8 cellular contexts compared by ENCODE assay signal in genomic region chr1:41381691-41382530, GRCh38. TPM values are rescaled to one million over a fixed set of nuclear protein-coding genes. Genes with fewer than 3 reads are reported as not detected.
DNase-seq lines count a peak whose midpoint lies in the region; ATAC-seq and TF ChIP-seq lines count a peak whose summit lies in the region.

No MANE protein-coding gene starts in this region.

- no peaks in the 10 kb centered on the region for H3K9me3 ChIP-seq in lower lobe of right lung
- no peaks in the 10 kb centered on the region for H3K9me3 ChIP-seq in transverse colon

- 2% methylated on average over 56 of the region's 120 CpGs; no CpG with 5 or more reads in 1 of the 2 donors for WGBS in transverse colon (ENCODE audit: low coverage in 1 of 2), 2 donors

- H3K4me3 ChIP-seq in lower lobe of right lung (peak overlapping the region; percentile 61), transverse colon (peak overlapping the region; percentile 48 to 63 (median 54))

- intact Hi-C loops in lower lobe of right lung (cut with DNase I) (no loop called here), transverse colon (cut with DNase I; ENCODE audit: low total_unique reads) (no loop called here)

- H3K36me3 ChIP-seq in lower lobe of right lung (no peaks in the 10 kb centered on the region), transverse colon (no peaks in the 10 kb centered on the region)

- H3K27me3 ChIP-seq in lower lobe of right lung (ENCODE audit: low read depth): peaks cover 30% of the 10 kb centered on the region
- peaks cover 37% of the 10 kb centered on the region for H3K27me3 ChIP-seq in transverse colon

- TF ChIP-seq POLR2A in transverse colon (IDR thresholded peaks at IDR 0.05): no peak

- H3K27ac ChIP-seq in lower lobe of right lung (peak overlapping the region; percentile 89), transverse colon (peak overlapping the region; percentile 84 to 95 (median 88))

- TF ChIP-seq CTCF in GM13977 (IDR thresholded peaks at IDR 0.05; ENCODE audit: extremely low read depth, insufficient read depth, missing control alignments): no peak
- no peak for TF ChIP-seq CTCF in lower lobe of right lung (IDR thresholded peaks at IDR 0.05)
- no peak for TF ChIP-seq CTCF in transverse colon (IDR thresholded peaks at IDR 0.05)

- in situ Hi-C loops in GM13977 (cut with MboI; ENCODE audit: low pct_unique_long_range_greater_than_20kb, low sequenced_read_pairs, unreplicated experiment): no loop called here
- in situ Hi-C loops in transverse colon (cut with MboI; ENCODE audit: low pct_ligation_motif_present in 1 of 4, low pct_unique_long_range_greater_than_20kb in 1 of 4, low sequenced_read_pairs in 3 of 4): no loop called here

- no peak for TF ChIP-seq EP300 in transverse colon (IDR thresholded peaks at IDR 0.05; ENCODE audit: low read depth)

- peak; percentile 50 for ATAC-seq in SK-N-SH treated with all-trans-retinoic acid at 6 μM for 48 hours
- ATAC-seq in lower lobe of right lung: peak; percentile 71 to 74
- ATAC-seq in GM18873 (IDR thresholded peaks at IDR 0.05; ENCODE audit: low FRiP score, unreplicated experiment): no peak
- no peak for ATAC-seq in GM21786 (IDR thresholded peaks at IDR 0.05; ENCODE audit: unreplicated experiment)

- H3K4me1 ChIP-seq in lower lobe of right lung (peaks cover 22% of the 10 kb centered on the region), transverse colon (peaks cover 0 to 30% (median 21%) of the 10 kb centered on the region in 4 donors)

- DNase-seq in GM13977 (ENCODE audit: low spot score) (peak; percentile 60), dermis blood vessel endothelial cell (peak; percentile 57), lower lobe of right lung (peak; percentile 67), transverse colon (peak; percentile 54), GF-D8 (lab: John Stamatoyannopoulos, UW) (no peak)

TF ChIP-seq in SK-N-SH treated with all-trans-retinoic acid at 6 μM for 48 hours, 23 proteins besides CTCF, POLR2A, EP300 and RAD21:
- no peak for TF ChIP-seq CSRNP3 (CRISPR knock-in tag; IDR thresholded peaks at IDR 0.05)
- TF ChIP-seq CREB5 (CRISPR knock-in tag; IDR thresholded peaks at IDR 0.05; ENCODE audit: low read depth): no peak
- no peak for TF ChIP-seq ZNF565 (CRISPR knock-in tag; conservative IDR thresholded peaks at IDR 0.05; ENCODE audit: low read depth)
- no peak for TF ChIP-seq ZC3H10 (CRISPR knock-in tag; IDR thresholded peaks at IDR 0.05)

RNA-seq across cellular contexts. Expression of gene FOXO6, which starts 20.7 kb away (rescaled TPM):
- total RNA-seq in dermis blood vessel endothelial cell: 0.05 TPM in 1 of 2 replicates, not detected in the other
- total RNA-seq in lower lobe of right lung: 0.92 TPM
- 1 to 10 TPM in 1 of 4 donors, under 1 TPM in 1, not detected in 2; 0.14 to 4.1 TPM for total RNA-seq in transverse colon

Comparison
In these comparisons a context has a peak if more than half of its experiments do, and no peak if none do; other contexts are left out.
1. ATAC-seq: peak in SK-N-SH treated with all-trans-retinoic acid at 6 μM for 48 hours (single experiment) and lower lobe of right lung (2 of 2); none in GM18873 (single experiment) and GM21786 (single experiment).